In genomic region chr2:240894006-240894405, GRCh38 we compare ENCODE assay signal across 16 cellular contexts. TPM values are rescaled to one million over a fixed set of nuclear protein-coding genes. Genes with fewer than 3 reads are reported as not detected.
DNase-seq lines count a peak whose midpoint lies in the region; ATAC-seq and TF ChIP-seq lines count a peak whose summit lies in the region.
"Had no signal": no experiment of that assay in that cellular context is flagged by ENCODE, and none has a peak within 500 bp of the region (broad histone marks: within the 10 kb centered on the region; RNA-seq: fewer than 3 reads in every experiment).

No MANE protein-coding gene starts in this region.

- POLR2A ChIA-PET in activated CD8-positive, alpha-beta T cell treated with anti-CD3 and anti-CD28 coated beads for 36 hours (lab: Charles Lee): no interaction called here
- POLR2A ChIA-PET in activated CD8-positive, alpha-beta T cell treated with anti-CD3 and anti-CD28 coated beads, Interleukin-2, amount 10 ng/mL, durations not matched to agents 7 days and 5 days (lab: Charles Lee): no interaction called here

- H3K4me3 Mint-ChIP-seq in activated CD8-positive, alpha-beta T cell treated with anti-CD3 and anti-CD28 coated beads for 36 hours: no peak overlapping the region
- no peak overlapping the region for H3K4me3 Mint-ChIP-seq in activated CD8-positive, alpha-beta T cell treated with anti-CD3 and anti-CD28 coated beads, Interleukin-2, amount 10 ng/mL, durations not matched to agents 7 days and 5 days
- H3K4me3 Mint-ChIP-seq: CD8-positive, alpha-beta memory T cell had no signal

- H2AFZ ChIP-seq in neuron (ENCODE audit: low read depth, low read length): peak overlapping the region; percentile 14

- DNase-seq in activated CD8-positive, alpha-beta T cell treated with anti-CD3 and anti-CD28 coated beads for 36 hours: peak; percentile 28
- no peak for DNase-seq in activated CD8-positive, alpha-beta T cell treated with anti-CD3 and anti-CD28 coated beads, Interleukin-2, amount 10 ng/mL, durations not matched to agents 7 days and 5 days
- DNase-seq in upper lobe of right lung (no peak), retina (no peak)
- DNase-seq: CD8-positive, alpha-beta memory T cell; DMS 273 treated with DMSO at 0.1 percent for 48 hours; NCI-H526 treated with DMSO at 0.1 percent for 48 hours; OCI-M1 had no signal

- no peaks in the 10 kb centered on the region for H3K36me3 Mint-ChIP-seq in activated CD8-positive, alpha-beta T cell treated with anti-CD3 and anti-CD28 coated beads for 36 hours (ENCODE audit: low read depth)
- H3K36me3 Mint-ChIP-seq in activated CD8-positive, alpha-beta T cell treated with anti-CD3 and anti-CD28 coated beads, Interleukin-2, amount 10 ng/mL, durations not matched to agents 7 days and 5 days (ENCODE audit: low read depth): no peaks in the 10 kb centered on the region
- H3K36me3 Mint-ChIP-seq: CD8-positive, alpha-beta memory T cell had no signal

- CTCF ChIA-PET in activated CD8-positive, alpha-beta T cell treated with anti-CD3 and anti-CD28 coated beads for 36 hours (lab: Charles Lee): interaction anchor here (1.8 kb wide), 1 partner anchor 20 kb away, joined by 7 read pairs; no protein-coding TSS in a partner anchor
- CTCF ChIA-PET in activated CD8-positive, alpha-beta T cell treated with anti-CD3 and anti-CD28 coated beads, Interleukin-2, amount 10 ng/mL, durations not matched to agents 7 days and 5 days (lab: Charles Lee): no interaction called here

- ATAC-seq in activated CD8-positive, alpha-beta T cell treated with anti-CD3 and anti-CD28 coated beads for 36 hours: peak; percentile 15
- ATAC-seq in activated CD8-positive, alpha-beta T cell treated with anti-CD3 and anti-CD28 coated beads, Interleukin-2, amount 10 ng/mL, durations not matched to agents 7 days and 5 days: no peak
- ATAC-seq in esophagus mucosa: peak; percentile 14
- ATAC-seq in upper lobe of right lung: no peak
- ATAC-seq in GM21576 (IDR thresholded peaks at IDR 0.05; ENCODE audit: unreplicated experiment): no peak
- no peak for ATAC-seq in GM19452 (IDR thresholded peaks at IDR 0.05; ENCODE audit: unreplicated experiment)

- peaks cover 5% of the 10 kb centered on the region for H3K4me1 Mint-ChIP-seq in activated CD8-positive, alpha-beta T cell treated with anti-CD3 and anti-CD28 coated beads for 36 hours (ENCODE audit: low read depth)
- H3K4me1 Mint-ChIP-seq in activated CD8-positive, alpha-beta T cell treated with anti-CD3 and anti-CD28 coated beads, Interleukin-2, amount 10 ng/mL, durations not matched to agents 7 days and 5 days (ENCODE audit: low read depth): no peaks in the 10 kb centered on the region
- H3K4me1 Mint-ChIP-seq: CD8-positive, alpha-beta memory T cell had no signal

- intact Hi-C loops in activated CD8-positive, alpha-beta T cell treated with anti-CD3 and anti-CD28 coated beads for 36 hours (cut with micrococcal nuclease): no loop called here
- intact Hi-C loops in upper lobe of right lung (cut with DNase I): no loop called here

- no peaks in the 10 kb centered on the region for H3K9me3 ChIP-seq in neuron (ENCODE audit: low read length)
- no peaks in the 10 kb centered on the region for H3K9me3 ChIP-seq in upper lobe of right lung
- H3K9me3 ChIP-seq: BLaER1, HAP-1 had no signal

- peaks cover 2% of the 10 kb centered on the region for H3K27me3 ChIP-seq in neuron (ENCODE audit: insufficient read depth, low read length)
- no peaks in the 10 kb centered on the region for H3K27me3 ChIP-seq in upper lobe of right lung
- H3K27me3 ChIP-seq: BLaER1 had no signal

- no peaks in the 10 kb centered on the region for H3K9me3 Mint-ChIP-seq in activated CD8-positive, alpha-beta T cell treated with anti-CD3 and anti-CD28 coated beads for 36 hours
- no peaks in the 10 kb centered on the region for H3K9me3 Mint-ChIP-seq in activated CD8-positive, alpha-beta T cell treated with anti-CD3 and anti-CD28 coated beads, Interleukin-2, amount 10 ng/mL, durations not matched to agents 7 days and 5 days (ENCODE audit: insufficient read depth)
- H3K9me3 Mint-ChIP-seq: CD8-positive, alpha-beta memory T cell had no signal

- H3K27ac ChIP-seq in upper lobe of right lung: no peak overlapping the region
- H3K27ac ChIP-seq: 22Rv1, BLaER1 had no signal

- H3K4me3 ChIP-seq in neuron (ENCODE audit: low read length) (no peak overlapping the region), upper lobe of right lung (peak overlapping the region; percentile 6)
- H3K4me3 ChIP-seq: BLaER1, HAP-1 had no signal

- H3K27me3 Mint-ChIP-seq in activated CD8-positive, alpha-beta T cell treated with anti-CD3 and anti-CD28 coated beads for 36 hours: no peaks in the 10 kb centered on the region
- no peaks in the 10 kb centered on the region for H3K27me3 Mint-ChIP-seq in activated CD8-positive, alpha-beta T cell treated with anti-CD3 and anti-CD28 coated beads, Interleukin-2, amount 10 ng/mL, durations not matched to agents 7 days and 5 days (ENCODE audit: low read depth)

- H3K4me1 ChIP-seq in neuron (ENCODE audit: insufficient read depth, low read length): no peaks in the 10 kb centered on the region
- H3K4me1 ChIP-seq in upper lobe of right lung: peaks cover 8% of the 10 kb centered on the region
- H3K4me1 ChIP-seq: HAP-1 had no signal

- no peak for TF ChIP-seq CTCF in activated CD8-positive, alpha-beta T cell treated with anti-CD3 and anti-CD28 coated beads for 36 hours (IDR thresholded peaks at IDR 0.05)
- no peak for TF ChIP-seq CTCF in upper lobe of right lung (IDR thresholded peaks at IDR 0.05)

- no peaks in the 10 kb centered on the region for H3K36me3 ChIP-seq in neuron (ENCODE audit: insufficient read depth, low read length)
- no peaks in the 10 kb centered on the region for H3K36me3 ChIP-seq in upper lobe of right lung
- H3K36me3 ChIP-seq: BLaER1, HAP-1 had no signal

- no peak overlapping the region for H3K27ac Mint-ChIP-seq in activated CD8-positive, alpha-beta T cell treated with anti-CD3 and anti-CD28 coated beads for 36 hours
- no peak overlapping the region for H3K27ac Mint-ChIP-seq in activated CD8-positive, alpha-beta T cell treated with anti-CD3 and anti-CD28 coated beads, Interleukin-2, amount 10 ng/mL, durations not matched to agents 7 days and 5 days
- H3K27ac Mint-ChIP-seq: CD8-positive, alpha-beta memory T cell had no signal

RNA-seq across cellular contexts. Expression of gene MAB21L4, which starts 1.9 kb away (rescaled TPM):
- not detected for total RNA-seq in activated CD8-positive, alpha-beta T cell treated with anti-CD3 and anti-CD28 coated beads for 36 hours
- not detected for total RNA-seq in activated CD8-positive, alpha-beta T cell treated with anti-CD3 and anti-CD28 coated beads, Interleukin-2, amount 10 ng/mL, durations not matched to agents 7 days and 5 days
- total RNA-seq in esophagus mucosa: 148 TPM
- total RNA-seq in upper lobe of right lung: 22.2 TPM
- total RNA-seq: CD8-positive, alpha-beta memory T cell had no signal

RNA-seq across cellular contexts. Expression of gene CROCC2, which starts 12.1 kb away (rescaled TPM):
- total RNA-seq in activated CD8-positive, alpha-beta T cell treated with anti-CD3 and anti-CD28 coated beads for 36 hours: not detected
- not detected for total RNA-seq in activated CD8-positive, alpha-beta T cell treated with anti-CD3 and anti-CD28 coated beads, Interleukin-2, amount 10 ng/mL, durations not matched to agents 7 days and 5 days
- total RNA-seq in esophagus mucosa (0.12 TPM), upper lobe of right lung (0.26 TPM)
- total RNA-seq: CD8-positive, alpha-beta memory T cell; HT-29 had no signal

RNA-seq across cellular contexts. Expression of gene AGXT, which starts 25.4 kb away (rescaled TPM):
- total RNA-seq in activated CD8-positive, alpha-beta T cell treated with anti-CD3 and anti-CD28 coated beads for 36 hours: not detected
- total RNA-seq in activated CD8-positive, alpha-beta T cell treated with anti-CD3 and anti-CD28 coated beads, Interleukin-2, amount 10 ng/mL, durations not matched to agents 7 days and 5 days: not detected
- total RNA-seq in esophagus mucosa (not detected), upper lobe of right lung (not detected)
- total RNA-seq: CD8-positive, alpha-beta memory T cell had no signal

Comparison
In these comparisons a context has a peak if more than half of its experiments do, and no peak if none do; other contexts are left out.
1. ATAC-seq: peak in activated CD8-positive, alpha-beta T cell treated with anti-CD3 and anti-CD28 coated beads for 36 hours (single experiment) and esophagus mucosa (single experiment); none in activated CD8-positive, alpha-beta T cell treated with anti-CD3 and anti-CD28 coated beads, Interleukin-2, amount 10 ng/mL, durations not matched to agents 7 days and 5 days (single experiment), upper lobe of right lung (single experiment), GM21576 (single experiment) and GM19452 (single experiment).
2. RNA of gene MAB21L4, which starts 1.9 kb away (total RNA-seq): 148 TPM in esophagus mucosa (single experiment) and 22.2 TPM in upper lobe of right lung (single experiment); not detected in activated CD8-positive, alpha-beta T cell treated with anti-CD3 and anti-CD28 coated beads for 36 hours and not detected in activated CD8-positive, alpha-beta T cell treated with anti-CD3 and anti-CD28 coated beads, Interleukin-2, amount 10 ng/mL, durations not matched to agents 7 days and 5 days; every median in the first group is over 10 times any median in the second.